8 cellular contexts compared by ENCODE assay signal in genomic region chr13:75687145-75687763, GRCh38. TPM values are rescaled to one million over a fixed set of nuclear protein-coding genes. Genes with fewer than 3 reads are reported as not detected.
A peak's percentile ranks its signal among the peaks of the same experiment; 100 is the strongest.
DNase-seq lines count a peak whose midpoint lies in the region; ATAC-seq and TF ChIP-seq lines count a peak whose summit lies in the region.

No MANE protein-coding gene starts in this region.

- ATAC-seq in GM18867 (IDR thresholded peaks at IDR 0.05; ENCODE audit: unreplicated experiment) (no peak), HG03135 (IDR thresholded peaks at IDR 0.05; ENCODE audit: unreplicated experiment) (no peak)

- no peaks in the 10 kb centered on the region for H3K27me3 ChIP-seq in liver (ENCODE audit: control insufficient read depth in 4 of 4, insufficient read depth in 4 of 4, low read length in 3 of 4)

- TF ChIP-seq RAD21 in Ishikawa (IDR thresholded peaks at IDR 0.05; ENCODE audit: low read depth): peak; percentile 44
- TF ChIP-seq RAD21 in liver (IDR thresholded peaks at IDR 0.05): peak; percentile 62 to 73

- no peak overlapping the region for H3K4me3 ChIP-seq in liver (ENCODE audit: low read depth in 1 of 3, low read length in 3 of 3)

- no peak overlapping the region for H3K9ac ChIP-seq in liver (ENCODE audit: low read depth in 1 of 2, low read length in 2 of 2)

- TF ChIP-seq EP300 in Ishikawa (IDR thresholded peaks at IDR 0.05; ENCODE audit: borderline replicate concordance): no peak

- no peak overlapping the region for H3K27ac ChIP-seq in liver (ENCODE audit: low read depth in 1 of 2, low read length in 2 of 2)

- peak; percentile 46 for TF ChIP-seq CTCF in liver (IDR thresholded peaks at IDR 0.05; ENCODE audit: low read depth, low read length, missing input control)

- no peaks in the 10 kb centered on the region for H3K9me3 ChIP-seq in liver (ENCODE audit: control insufficient read depth in 4 of 4, low read length in 3 of 4)

- DNase-seq in CMK (ENCODE audit: low read depth): peak; percentile 26
- peak; percentile 42 for DNase-seq in amniotic stem cell (lab: John Stamatoyannopoulos, UW)
- no peak for DNase-seq in NCI-H2196 (lab: John Stamatoyannopoulos, UW; ENCODE audit: unreplicated experiment)
- no peak for DNase-seq in RPMI8226

- H3K36me3 ChIP-seq in liver (ENCODE audit: control insufficient read depth in 4 of 4, insufficient read depth in 3 of 4, low read depth in 1 of 4, low read length in 3 of 4): no peaks in the 10 kb centered on the region

- no peaks in the 10 kb centered on the region for H3K4me1 ChIP-seq in liver (ENCODE audit: control insufficient read depth in 4 of 4, insufficient read depth in 4 of 4, low read length in 3 of 4)

TF ChIP-seq in Ishikawa, 13 proteins besides CTCF, POLR2A, EP300 and RAD21:
- no peak for TF ChIP-seq YY1 (IDR thresholded peaks at IDR 0.05; ENCODE audit: low read depth)
- no peak for TF ChIP-seq TEAD4 (IDR thresholded peaks at IDR 0.05)
- TF ChIP-seq TAF1 (IDR thresholded peaks at IDR 0.05; ENCODE audit: low read depth): no peak
- TF ChIP-seq EGR1 (IDR thresholded peaks at IDR 0.05): no peak
- no peak for TF ChIP-seq ZBTB7A (IDR thresholded peaks at IDR 0.05; ENCODE audit: low read depth)
- TF ChIP-seq MAX (IDR thresholded peaks at IDR 0.05): no peak
- no peak for TF ChIP-seq REST (IDR thresholded peaks at IDR 0.05; ENCODE audit: low read depth)
- no peak for TF ChIP-seq TCF12 (IDR thresholded peaks at IDR 0.05; ENCODE audit: low read depth)
- no peak for TF ChIP-seq CEBPB (IDR thresholded peaks at IDR 0.05)
- no peak for TF ChIP-seq NFIC (IDR thresholded peaks at IDR 0.05)
- no peak for TF ChIP-seq USF1 (IDR thresholded peaks at IDR 0.05)
- no peak for TF ChIP-seq FOXM1 (IDR thresholded peaks at IDR 0.05; ENCODE audit: borderline replicate concordance, low read depth)
- no peak for TF ChIP-seq CREB1 (IDR thresholded peaks at IDR 0.05; ENCODE audit: low read depth)

TF ChIP-seq in liver, 16 proteins besides CTCF, POLR2A, EP300 and RAD21:
- TF ChIP-seq ATF3 (IDR thresholded peaks at IDR 0.05): no peak
- TF ChIP-seq ZBTB33 (IDR thresholded peaks at IDR 0.05): no peak
- TF ChIP-seq HNF4A (conservative IDR thresholded peaks at IDR 0.05): peak in 1 of 2 donors; percentile 7

RNA-seq across cellular contexts. Expression of gene LMO7, which starts 51.1 kb away (rescaled TPM):
- total RNA-seq in liver: 10 to 100 TPM; 32.2 to 69.6 TPM
- polyA plus RNA-seq in liver: 10 to 100 TPM; 17.5 to 44.2 TPM

Comparison
In these comparisons a context has a peak if more than half of its experiments do, and no peak if none do; other contexts are left out.
1. DNase-seq: peak in CMK (single experiment) and amniotic stem cell (single experiment); none in NCI-H2196 (single experiment) and RPMI8226 (single experiment).